ENCODE assay signal across 15 cellular contexts in genomic region chr13:113137656-113138292, GRCh38. TPM values are rescaled to one million over a fixed set of nuclear protein-coding genes. Genes with fewer than 3 reads are reported as not detected.
"Had no signal": no experiment of that assay in that cellular context is flagged by ENCODE, and none has a peak within 500 bp of the region (broad histone marks: within the 10 kb centered on the region; RNA-seq: fewer than 3 reads in every experiment).

No MANE protein-coding gene starts in this region.

- H3K27ac ChIP-seq: breast epithelium, dorsolateral prefrontal cortex, esophagus squamous epithelium, foreskin keratinocyte had no signal

- H3K4me1 ChIP-seq: breast epithelium, esophagus squamous epithelium, foreskin keratinocyte had no signal

- H3K27me3 ChIP-seq: breast epithelium, dorsolateral prefrontal cortex had no signal

- H3K9me3 ChIP-seq: breast epithelium, esophagus squamous epithelium, mucosa of descending colon had no signal

- DNase-seq: activated CD8-positive, alpha-beta memory T cell treated with anti-CD3 and anti-CD28 coated beads, Interleukin-2, amount 10 ng/mL, durations not matched to agents 7 days and 5 days; activated effector memory CD4-positive, alpha-beta T cell treated with anti-CD3 and anti-CD28 coated beads, Interleukin-2, amount 50 U/mL, for 16 hours; activated naive CD8-positive, alpha-beta T cell treated with anti-CD3 and anti-CD28 coated beads for 36 hours; activated T-cell treated with anti-CD3 and anti-CD28 coated beads, Interleukin-2, amount 50 U/mL, for 4 hours; dorsolateral prefrontal cortex; esophagus squamous epithelium; foreskin keratinocyte; mucosa of descending colon; naive thymus-derived CD8-positive, alpha-beta T cell; small intestine had no signal

- H3K36me3 ChIP-seq: breast epithelium had no signal

- H3K4me3 ChIP-seq: breast epithelium, dorsolateral prefrontal cortex, esophagus squamous epithelium, mucosa of descending colon had no signal

- ATAC-seq: activated CD8-positive, alpha-beta memory T cell treated with anti-CD3 and anti-CD28 coated beads, Interleukin-2, amount 10 ng/mL, durations not matched to agents 7 days and 5 days; activated T-cell treated with anti-CD3 and anti-CD28 coated beads, Interleukin-2, amount 50 U/mL, for 4 hours; foreskin keratinocyte; mucosa of descending colon; naive thymus-derived CD8-positive, alpha-beta T cell had no signal

RNA-seq across cellular contexts. Expression of gene F10, which starts 15.2 kb away (rescaled TPM):
- total RNA-seq: activated CD8-positive, alpha-beta memory T cell treated with anti-CD3 and anti-CD28 coated beads, Interleukin-2, amount 10 ng/mL, durations not matched to agents 7 days and 5 days; activated naive CD8-positive, alpha-beta T cell treated with anti-CD3 and anti-CD28 coated beads for 36 hours; activated T-cell treated with anti-CD3 and anti-CD28 coated beads, Interleukin-2, amount 50 U/mL, for 4 hours; foreskin keratinocyte; naive thymus-derived CD8-positive, alpha-beta T cell; osteoblast had no signal
- polyA plus RNA-seq: foreskin keratinocyte; keratinocyte; naive thymus-derived CD8-positive, alpha-beta T cell had no signal

RNA-seq across cellular contexts. Expression of gene PROZ, which starts 20.7 kb away (rescaled TPM):
- total RNA-seq: activated CD8-positive, alpha-beta memory T cell treated with anti-CD3 and anti-CD28 coated beads, Interleukin-2, amount 10 ng/mL, durations not matched to agents 7 days and 5 days; activated T-cell treated with anti-CD3 and anti-CD28 coated beads, Interleukin-2, amount 50 U/mL, for 4 hours; breast epithelium; chondrocyte; esophagus squamous epithelium; foreskin keratinocyte; mucosa of descending colon; naive thymus-derived CD8-positive, alpha-beta T cell; osteoblast had no signal
- polyA plus RNA-seq: foreskin keratinocyte; keratinocyte; naive thymus-derived CD8-positive, alpha-beta T cell; small intestine had no signal

RNA-seq across cellular contexts. Expression of gene F7, which starts 32.2 kb away (rescaled TPM):
- total RNA-seq: activated CD8-positive, alpha-beta memory T cell treated with anti-CD3 and anti-CD28 coated beads, Interleukin-2, amount 10 ng/mL, durations not matched to agents 7 days and 5 days; esophagus squamous epithelium; foreskin keratinocyte; lung microvascular endothelial cell had no signal
- polyA plus RNA-seq: foreskin keratinocyte, keratinocyte had no signal
